37 cellular contexts compared by ENCODE assay signal in the genomic region with DNA sequence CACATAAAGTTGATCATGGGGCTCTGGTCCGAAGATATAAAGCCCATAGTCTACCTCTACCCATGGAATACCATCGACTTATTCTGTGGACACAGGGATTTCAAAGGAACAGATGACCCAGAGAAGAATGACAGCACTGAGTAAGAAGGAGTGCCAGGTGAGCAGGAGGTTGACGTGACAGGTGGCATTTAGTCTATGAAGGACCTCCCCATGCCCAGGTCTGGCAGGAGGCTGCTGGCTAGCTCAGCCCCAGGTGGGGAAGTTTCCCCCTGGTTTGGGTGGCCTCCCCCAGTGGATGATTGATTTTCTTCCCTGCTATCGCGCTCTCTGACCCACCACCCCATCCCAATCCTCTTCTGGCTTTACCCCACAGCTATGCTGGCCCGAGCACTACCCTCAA. TPM values are rescaled to one million over a fixed set of nuclear protein-coding genes. Genes with fewer than 3 reads are reported as not detected.
"Had no signal": no experiment of that assay in that cellular context is flagged by ENCODE, and none has a peak within 500 bp of the region (broad histone marks: within the 10 kb centered on the region; RNA-seq: fewer than 3 reads in every experiment).

No MANE protein-coding gene starts in this region.

- H3K4me3 ChIP-seq: adrenal gland, body of pancreas, breast epithelium had no signal

- FAIRE-seq: astrocyte, TTC549 had no signal

- DNase-seq: activated B cell treated with CpG ODN at 0.5 μM for 24 hours; activated CD4-positive, alpha-beta memory T cell treated with anti-CD3 and anti-CD28 coated beads for 36 hours; activated CD4-positive, alpha-beta T cell treated with anti-CD3 and anti-CD28 coated beads for 4 hours; activated CD4-positive, alpha-beta T cell treated with anti-CD3 and anti-CD28 coated beads, Interleukin-2, amount 10 ng/mL, durations not matched to agents 24 days and 14 days; activated CD4-positive, alpha-beta T cell treated with anti-CD3 and anti-CD28 coated beads, Interleukin-2, amount 50 U/mL, for 1 hour; activated CD4-positive, alpha-beta T cell treated with anti-CD3 and anti-CD28 coated beads, Interleukin-2, amount 50 U/mL, for 4 hours; activated CD4-positive, CD25-positive, alpha-beta regulatory T cell treated with anti-CD3 and anti-CD28 coated beads, Interleukin-2, amount 50 U/mL, for 72 hours; activated CD8-positive, alpha-beta memory T cell treated with anti-CD3 and anti-CD28 coated beads, Interleukin-2, amount 50 U/mL, for 4 hours; activated CD8-positive, alpha-beta T cell treated with anti-CD3 and anti-CD28 coated beads for 36 hours; activated gamma-delta T cell treated with Interleukin-2 at 50 U/mL for 16 hours; activated naive CD4-positive, alpha-beta T cell; activated naive CD4-positive, alpha-beta T cell treated with anti-CD3 and anti-CD28 coated beads for 36 hours; activated naive CD4-positive, alpha-beta T cell treated with anti-CD3 and anti-CD28 coated beads, Interleukin-2, amount 50 U/mL, for 16 hours; activated naive CD8-positive, alpha-beta T cell treated with anti-CD3 and anti-CD28 coated beads for 36 hours; activated T-cell treated with anti-CD3 and anti-CD28 coated beads for 4 hours; activated T-cell treated with anti-CD3 and anti-CD28 coated beads, Interleukin-2, amount 50 U/mL, for 1 hour; activated T-cell treated with anti-CD3 and anti-CD28 coated beads, Interleukin-2, amount 50 U/mL, for 4 hours; activated T-cell treated with anti-CD3 and anti-CD28 coated beads, Interleukin-2, amount 50 U/mL, for 72 hours; adrenal gland; amniotic stem cell; body of pancreas; brain microvascular endothelial cell; central memory CD4-positive, alpha-beta T cell; cerebellar nuclear complex; T-helper 1 cell; T-helper 2 cell; T-helper 9 cell had no signal

- H3K9me3 ChIP-seq: adrenal gland, body of pancreas, breast epithelium had no signal

- H3K27ac ChIP-seq: adrenal gland, body of pancreas, brain microvascular endothelial cell, breast epithelium, VCaP had no signal

- ATAC-seq: activated CD8-positive, alpha-beta T cell treated with anti-CD3 and anti-CD28 coated beads for 36 hours; activated naive CD4-positive, alpha-beta T cell treated with anti-CD3 and anti-CD28 coated beads, Interleukin-2, amount 50 U/mL, for 72 hours; activated T-cell treated with anti-CD3 and anti-CD28 coated beads, Interleukin-2, amount 50 U/mL, for 4 hours; activated T-cell treated with anti-CD3 and anti-CD28 coated beads, Interleukin-2, amount 50 U/mL, for 72 hours; activated T-helper 17 cell treated with anti-CD3 and anti-CD28 coated beads, Interleukin-2, amount 50 U/mL, for 72 hours; body of pancreas had no signal

- H3K4me1 ChIP-seq: adrenal gland, breast epithelium had no signal

- H3K27me3 ChIP-seq: adrenal gland, body of pancreas, brain microvascular endothelial cell, breast epithelium had no signal

- H3K36me3 ChIP-seq: adrenal gland, brain microvascular endothelial cell, breast epithelium had no signal

RNA-seq across cellular contexts. Expression of gene KCNC1, which starts 39.1 kb away (rescaled TPM):
- total RNA-seq: activated B cell treated with CpG ODN at 0.5 μM for 24 hours; activated CD4-positive, alpha-beta memory T cell treated with anti-CD3 and anti-CD28 coated beads for 36 hours; activated CD4-positive, alpha-beta T cell treated with anti-CD3 and anti-CD28 coated beads, Interleukin-2, amount 10 ng/mL, durations not matched to agents 24 days and 14 days; activated CD8-positive, alpha-beta memory T cell treated with anti-CD3 and anti-CD28 coated beads for 36 hours; activated CD8-positive, alpha-beta T cell treated with anti-CD3 and anti-CD28 coated beads for 36 hours; activated naive CD4-positive, alpha-beta T cell treated with anti-CD3 and anti-CD28 coated beads for 36 hours; activated naive CD4-positive, alpha-beta T cell treated with anti-CD3 and anti-CD28 coated beads, Interleukin-2, amount 50 U/mL, for 72 hours; activated naive CD8-positive, alpha-beta T cell treated with anti-CD3 and anti-CD28 coated beads for 36 hours; activated T-cell treated with anti-CD3 and anti-CD28 coated beads, Interleukin-2, amount 50 U/mL, for 4 hours; activated T-cell treated with anti-CD3 and anti-CD28 coated beads, Interleukin-2, amount 50 U/mL, for 72 hours; activated T-helper 1 cell treated with anti-CD3 and anti-CD28 coated beads, Interleukin-12 subunit alpha, Interleukin-12 subunit beta, Interleukin-2, Interleukin-4 antibody, amounts not matched to agents 30 ng/mL and 10 ng/mL and 1 ng/mL, durations not matched to agents 14 hours and 24 hours and 36 hours; activated T-helper 17 cell treated with anti-CD3 and anti-CD28 coated beads, Interleukin-2, amount 50 U/mL, for 72 hours; aorta had no signal
- polyA plus RNA-seq: aorta had no signal

RNA-seq across cellular contexts. Expression of gene MYOD1, which starts 54.3 kb away (rescaled TPM):
- total RNA-seq: activated B cell treated with CpG ODN at 0.5 μM for 24 hours; activated CD4-positive, alpha-beta memory T cell treated with anti-CD3 and anti-CD28 coated beads for 36 hours; activated CD4-positive, alpha-beta T cell treated with anti-CD3 and anti-CD28 coated beads, Interleukin-2, amount 10 ng/mL, durations not matched to agents 24 days and 14 days; activated CD8-positive, alpha-beta memory T cell treated with anti-CD3 and anti-CD28 coated beads for 36 hours; activated CD8-positive, alpha-beta T cell treated with anti-CD3 and anti-CD28 coated beads for 36 hours; activated naive CD4-positive, alpha-beta T cell treated with anti-CD3 and anti-CD28 coated beads for 36 hours; activated naive CD4-positive, alpha-beta T cell treated with anti-CD3 and anti-CD28 coated beads, Interleukin-2, amount 50 U/mL, for 72 hours; activated naive CD8-positive, alpha-beta T cell treated with anti-CD3 and anti-CD28 coated beads for 36 hours; activated T-cell treated with anti-CD3 and anti-CD28 coated beads, Interleukin-2, amount 50 U/mL, for 4 hours; activated T-cell treated with anti-CD3 and anti-CD28 coated beads, Interleukin-2, amount 50 U/mL, for 72 hours; activated T-helper 1 cell treated with anti-CD3 and anti-CD28 coated beads, Interleukin-12 subunit alpha, Interleukin-12 subunit beta, Interleukin-2, Interleukin-4 antibody, amounts not matched to agents 30 ng/mL and 10 ng/mL and 1 ng/mL, durations not matched to agents 14 hours and 24 hours and 36 hours; activated T-helper 17 cell treated with anti-CD3 and anti-CD28 coated beads, Interleukin-2, amount 50 U/mL, for 72 hours; adrenal gland; aorta; astrocyte; body of pancreas; breast epithelium; cardiac septum had no signal
- polyA plus RNA-seq: adrenal gland, aorta had no signal
